In the genomic region with DNA sequence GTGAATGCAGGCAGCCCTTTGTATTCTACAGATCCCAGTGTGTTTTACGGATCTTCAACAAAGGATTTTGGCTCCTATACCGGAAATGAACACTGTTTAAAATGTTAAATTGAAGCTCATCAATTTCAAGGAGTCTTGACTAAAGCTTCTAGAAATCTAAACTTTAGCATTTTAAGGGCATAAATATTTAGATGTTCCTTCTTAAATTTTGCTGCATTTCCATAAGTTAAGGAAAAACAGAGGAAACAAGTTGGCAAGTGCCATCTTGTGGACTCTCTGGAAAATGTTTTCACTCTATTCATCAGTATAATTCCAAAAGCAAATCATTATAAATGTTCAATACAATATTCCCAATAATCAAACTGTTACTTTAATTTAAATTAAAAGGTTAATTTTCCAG, we compare ENCODE assay signal across 8 cellular contexts. TPM values are rescaled to one million over a fixed set of nuclear protein-coding genes. Genes with fewer than 3 reads are reported as not detected.
DNase-seq lines count a peak whose midpoint lies in the region; ATAC-seq and TF ChIP-seq lines count a peak whose summit lies in the region.

No MANE protein-coding gene starts in this region.

- no peak overlapping the region for H3K27ac Mint-ChIP-seq in brain

- 83% methylated on average over 2 of the region's 2 CpGs for WGBS in liver

- TF ChIP-seq CTCF in brain (conservative IDR thresholded peaks at IDR 0.05) (peak; percentile 88 to 94), liver (IDR thresholded peaks at IDR 0.05; ENCODE audit: low read depth, low read length, missing input control) (peak; percentile 50)

- H3K27me3 Mint-ChIP-seq in brain: no peaks in the 10 kb centered on the region

- no peak overlapping the region for H3K4me3 Mint-ChIP-seq in brain

- ATAC-seq in HG02642 (IDR thresholded peaks at IDR 0.05; ENCODE audit: poor library complexity, unreplicated experiment) (no peak), HG02852 (IDR thresholded peaks at IDR 0.05; ENCODE audit: unreplicated experiment) (no peak)

- H3K4me1 ChIP-seq in HUES48 (ENCODE audit: control insufficient read depth, insufficient read depth, low read length) (peaks cover 31% of the 10 kb centered on the region), liver (ENCODE audit: control insufficient read depth in 4 of 4, insufficient read depth in 4 of 4, low read length in 3 of 4) (peaks cover 0 to 3% (median 0%) of the 10 kb centered on the region in 4 donors)

- no peak overlapping the region for H3K9ac ChIP-seq in HUES48 (ENCODE audit: low read depth, low read length)
- H3K9ac ChIP-seq in liver (ENCODE audit: low read depth in 1 of 2, low read length in 2 of 2): no peak overlapping the region

- H3K9me3 ChIP-seq in HUES48 (ENCODE audit: control insufficient read depth, insufficient read depth, low read length) (no peaks in the 10 kb centered on the region), liver (ENCODE audit: control insufficient read depth in 4 of 4, low read length in 3 of 4) (no peaks in the 10 kb centered on the region)

- H3K27ac ChIP-seq in HUES48 (ENCODE audit: low read depth, low read length) (peak overlapping the region; percentile 65), liver (ENCODE audit: low read depth in 1 of 2, low read length in 2 of 2) (no peak overlapping the region)

- no peaks in the 10 kb centered on the region for H3K9me3 Mint-ChIP-seq in brain

- H3K4me1 Mint-ChIP-seq in brain: peaks cover 31% of the 10 kb centered on the region

- H3K4me3 ChIP-seq in HUES48 (ENCODE audit: low read depth, low read length) (no peak overlapping the region), liver (ENCODE audit: low read depth in 1 of 3, low read length in 3 of 3) (no peak overlapping the region)

- H3K27me3 ChIP-seq in HUES48 (ENCODE audit: control insufficient read depth, insufficient read depth, low read length) (no peaks in the 10 kb centered on the region), liver (ENCODE audit: control insufficient read depth in 4 of 4, insufficient read depth in 4 of 4, low read length in 3 of 4) (no peaks in the 10 kb centered on the region)

- H3K36me3 ChIP-seq in HUES48 (ENCODE audit: control insufficient read depth, insufficient read depth, low read length): no peaks in the 10 kb centered on the region
- H3K36me3 ChIP-seq in liver (ENCODE audit: control insufficient read depth in 4 of 4, insufficient read depth in 3 of 4, low read depth in 1 of 4, low read length in 3 of 4): no peaks in the 10 kb centered on the region

- no peaks in the 10 kb centered on the region for H3K36me3 Mint-ChIP-seq in brain

- TF ChIP-seq RAD21 in liver (IDR thresholded peaks at IDR 0.05): peak; percentile 78 to 82

- DNase-seq in AG08395 (ENCODE audit: low spot score) (peak; percentile 36), NCI-H146 (lab: John Stamatoyannopoulos, UW) (no peak), T-helper 1 cell (no peak)

TF ChIP-seq in liver, 16 proteins besides CTCF, POLR2A, EP300 and RAD21:
- TF ChIP-seq HNF4G (IDR thresholded peaks at IDR 0.05) (no peak), SP1 (IDR thresholded peaks at IDR 0.05) (no peak), HNF4A (conservative IDR thresholded peaks at IDR 0.05) (no peak), RXRA (IDR thresholded peaks at IDR 0.05) (no peak), FOXA2 (IDR thresholded peaks at IDR 0.05) (no peak), GABPA (IDR thresholded peaks at IDR 0.05 in 1 of 2, conservative IDR thresholded peaks at IDR 0.05 in 1 of 2) (no peak), EGR1 (IDR thresholded peaks at IDR 0.05; ENCODE audit: low read depth in 2 of 2) (no peak), YY1 (IDR thresholded peaks at IDR 0.05) (no peak), FOXA1 (IDR thresholded peaks at IDR 0.05) (no peak)
- TF ChIP-seq, protein P1, sequence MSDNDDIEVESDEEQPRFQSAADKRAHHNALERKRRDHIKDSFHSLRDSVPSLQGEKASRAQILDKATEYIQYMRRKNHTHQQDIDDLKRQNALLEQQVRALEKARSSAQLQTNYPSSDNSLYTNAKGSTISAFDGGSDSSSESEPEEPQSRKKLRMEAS (IDR thresholded peaks at IDR 0.05): no peak
- TF ChIP-seq, protein P2, sequence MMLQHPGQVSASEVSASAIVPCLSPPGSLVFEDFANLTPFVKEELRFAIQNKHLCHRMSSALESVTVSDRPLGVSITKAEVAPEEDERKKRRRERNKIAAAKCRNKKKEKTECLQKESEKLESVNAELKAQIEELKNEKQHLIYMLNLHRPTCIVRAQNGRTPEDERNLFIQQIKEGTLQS (IDR thresholded peaks at IDR 0.05): no peak
- TF ChIP-seq, protein P3, sequence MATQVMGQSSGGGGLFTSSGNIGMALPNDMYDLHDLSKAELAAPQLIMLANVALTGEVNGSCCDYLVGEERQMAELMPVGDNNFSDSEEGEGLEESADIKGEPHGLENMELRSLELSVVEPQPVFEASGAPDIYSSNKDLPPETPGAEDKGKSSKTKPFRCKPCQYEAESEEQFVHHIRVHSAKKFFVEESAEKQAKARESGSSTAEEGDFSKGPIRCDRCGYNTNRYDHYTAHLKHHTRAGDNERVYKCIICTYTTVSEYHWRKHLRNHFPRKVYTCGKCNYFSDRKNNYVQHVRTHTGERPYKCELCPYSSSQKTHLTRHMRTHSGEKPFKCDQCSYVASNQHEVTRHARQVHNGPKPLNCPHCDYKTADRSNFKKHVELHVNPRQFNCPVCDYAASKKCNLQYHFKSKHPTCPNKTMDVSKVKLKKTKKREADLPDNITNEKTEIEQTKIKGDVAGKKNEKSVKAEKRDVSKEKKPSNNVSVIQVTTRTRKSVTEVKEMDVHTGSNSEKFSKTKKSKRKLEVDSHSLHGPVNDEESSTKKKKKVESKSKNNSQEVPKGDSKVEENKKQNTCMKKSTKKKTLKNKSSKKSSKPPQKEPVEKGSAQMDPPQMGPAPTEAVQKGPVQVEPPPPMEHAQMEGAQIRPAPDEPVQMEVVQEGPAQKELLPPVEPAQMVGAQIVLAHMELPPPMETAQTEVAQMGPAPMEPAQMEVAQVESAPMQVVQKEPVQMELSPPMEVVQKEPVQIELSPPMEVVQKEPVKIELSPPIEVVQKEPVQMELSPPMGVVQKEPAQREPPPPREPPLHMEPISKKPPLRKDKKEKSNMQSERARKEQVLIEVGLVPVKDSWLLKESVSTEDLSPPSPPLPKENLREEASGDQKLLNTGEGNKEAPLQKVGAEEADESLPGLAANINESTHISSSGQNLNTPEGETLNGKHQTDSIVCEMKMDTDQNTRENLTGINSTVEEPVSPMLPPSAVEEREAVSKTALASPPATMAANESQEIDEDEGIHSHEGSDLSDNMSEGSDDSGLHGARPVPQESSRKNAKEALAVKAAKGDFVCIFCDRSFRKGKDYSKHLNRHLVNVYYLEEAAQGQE (IDR thresholded peaks at IDR 0.05): no peak

RNA-seq across cellular contexts. Expression of a gene that starts 19.6 kb away (rescaled TPM):
- polyA plus RNA-seq in brain (ENCODE audit: insufficient read depth, low read depth, low replicate concordance) (195 TPM), liver (1 to 10 TPM in 1 of 2 donors, under 1 TPM in 1; 0.66 to 1.1 TPM)
- 1 to 10 TPM; 1.1 to 1.6 TPM for total RNA-seq in liver

Comparison
In these comparisons a context has a peak if more than half of its experiments do, and no peak if none do; other contexts are left out.
1. RNA of a gene that starts 19.6 kb away (polyA plus RNA-seq): 195 TPM in brain (single experiment); 0.66 to 1.1 TPM in liver; every median in the first group is over 10 times any median in the second.